Comparison of ENCODE assay signal across 8 cellular contexts in the genomic region with DNA sequence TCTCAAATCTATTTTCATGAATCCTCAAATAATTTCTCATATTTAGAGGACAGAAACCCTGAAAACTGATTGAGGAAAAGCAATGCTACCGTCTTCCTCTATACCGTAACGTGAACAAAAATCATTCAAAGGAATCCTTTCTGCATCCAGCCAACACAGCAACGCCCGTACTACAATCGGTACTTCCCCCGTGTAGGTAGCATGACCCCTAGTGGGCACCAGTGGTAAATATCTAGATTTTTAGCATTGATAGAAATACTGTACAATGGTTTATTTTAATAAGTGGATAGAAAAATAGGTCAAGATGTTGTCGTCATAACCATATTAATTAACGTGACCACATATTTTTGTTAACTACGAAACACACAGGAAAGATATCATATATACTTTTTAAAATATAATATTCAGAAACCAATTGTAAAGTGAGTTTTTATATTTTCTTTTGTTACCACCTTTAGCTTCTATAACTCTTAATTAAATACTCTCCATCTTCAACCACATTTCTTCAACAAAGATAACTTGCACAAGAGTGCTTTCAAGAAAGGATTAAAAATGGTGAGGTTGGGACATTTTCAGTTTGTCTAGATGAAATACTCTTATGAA.
A peak's percentile ranks its signal among the peaks of the same experiment; 100 is the strongest.
DNase-seq lines count a peak whose midpoint lies in the region; ATAC-seq, FAIRE-seq and TF ChIP-seq lines count a peak whose summit lies in the region.

No MANE protein-coding gene starts in this region.

- BruUV-seq in MCF 10A (replicated peaks; lab: Mats Ljungman, UMichigan): no TSS peak

- CTCF ChIA-PET in MCF 10A (lab: Yijun Ruan, JAX): interaction anchor here (0.6 to 2.0 kb wide), 15 partner anchors 11 to 1335 kb away, joined by 3 to 9 read pairs (median 4); no protein-coding TSS in a partner anchor

- POLR2A ChIA-PET in MCF 10A (lab: Yijun Ruan, JAX): no interaction called here

- no peaks in the 10 kb centered on the region for H3K36me3 Mint-ChIP-seq in MCF 10A (ENCODE audit: insufficient read depth, unreplicated experiment)

- peaks cover 45% of the 10 kb centered on the region for H3K27me3 Mint-ChIP-seq in MCF 10A (ENCODE audit: insufficient read depth, unreplicated experiment)

- intact Hi-C loops in MCF 10A (cut with micrococcal nuclease): loop anchor here (1.0 to 5.0 kb wide), 3 partner anchors 334 to 1296 kb away; no protein-coding TSS in a partner anchor

- H3K4me3 Mint-ChIP-seq in MCF 10A (ENCODE audit: unreplicated experiment): no peak overlapping the region

- no peak for FAIRE-seq in urothelium cell line (lab: Jason Lieb, UNC)

- peak; percentile 66 for TF ChIP-seq CTCF in MCF 10A (IDR thresholded peaks at IDR 0.05; ENCODE audit: unreplicated experiment)

- H3K27ac Mint-ChIP-seq in MCF 10A (ENCODE audit: low read depth, unreplicated experiment): no peak overlapping the region

- DNase-seq in DMS53 treated with DMSO at 0.1 percent for 48 hours (lab: John Stamatoyannopoulos, UW; ENCODE audit: unreplicated experiment) (peak; percentile 24), GM19238 (ENCODE audit: insufficient read length, low spot score) (peak; percentile 16), NCI-H82 treated with DMSO at 0.1 percent for 48 hours (lab: John Stamatoyannopoulos, UW; ENCODE audit: unreplicated experiment) (peak; percentile 2), MCF 10A (ENCODE audit: unreplicated experiment) (peak; percentile 42), left lobe of liver (ENCODE audit: low spot score) (no peak), urothelium cell line (ENCODE audit: low spot score) (peak; percentile 9)
- no peak for DNase-seq in activated effector memory CD4-positive, alpha-beta T cell treated with Interleukin-2 at 50 U/mL for 16 hours

- ATAC-seq in HG03196 (IDR thresholded peaks at IDR 0.05; ENCODE audit: unreplicated experiment) (peak; percentile 86), left lobe of liver (peak; percentile 73)

- H3K9me3 Mint-ChIP-seq in MCF 10A (ENCODE audit: unreplicated experiment): peaks cover 8% of the 10 kb centered on the region

- H3K4me1 Mint-ChIP-seq in MCF 10A (ENCODE audit: insufficient read depth, unreplicated experiment): no peaks in the 10 kb centered on the region

Comparison
In these comparisons a context has a peak if more than half of its experiments do, and no peak if none do; other contexts are left out.
1. DNase-seq: peak in DMS53 treated with DMSO at 0.1 percent for 48 hours (single experiment), GM19238 (single experiment), NCI-H82 treated with DMSO at 0.1 percent for 48 hours (single experiment), MCF 10A (single experiment) and urothelium cell line (single experiment); none in left lobe of liver (single experiment) and activated effector memory CD4-positive, alpha-beta T cell treated with Interleukin-2 at 50 U/mL for 16 hours (single experiment).